26 cellular contexts compared by ENCODE assay signal in genomic region chr1:116958110-116958509, GRCh38.
"Had no signal": no experiment of that assay in that cellular context is flagged by ENCODE, and none has a peak within 500 bp of the region (broad histone marks: within the 10 kb centered on the region; RNA-seq: fewer than 3 reads in every experiment).

No MANE protein-coding gene starts in this region.

- H3K4me3 ChIP-seq: stomach, suprapubic skin, testis, thoracic aorta, thyroid gland, tibial artery, tibial nerve, transverse colon, upper lobe of left lung, upper lobe of right lung, uterus, vagina had no signal

- H3K9me3 ChIP-seq: stomach, suprapubic skin, testis, thoracic aorta, thyroid gland, tibial artery, tibial nerve, transverse colon, upper lobe of left lung, upper lobe of right lung, uterus, vagina had no signal

- DNase-seq: stimulated activated CD4-positive, alpha-beta T cell treated with anti-CD3 and anti-CD28 coated beads, Interleukin-2, amount 100 ng/mL, for 48 hours; stimulated activated CD4-positive, alpha-beta T cell treated with anti-CD3 and anti-CD28 coated beads, Interleukin-4, amount 100 ng/mL, for 1 hour; stimulated activated CD4-positive, alpha-beta T cell treated with anti-CD3 and anti-CD28 coated beads, Interleukin-4, amount 100 ng/mL, for 24 hours; stimulated activated CD4-positive, alpha-beta T cell treated with anti-CD3 and anti-CD28 coated beads, Interleukin-4, amount 100 ng/mL, for 4 hours; stimulated activated CD8-positive, alpha-beta memory T cell treated with anti-CD3 and anti-CD28 coated beads, Interleukin-4, amount 100 ng/mL, for 48 hours; stimulated activated naive B cell treated with anti-CD40 and anti-IgM and Interleukin-4, amounts not matched to agents 10 μg/mL and 1 μg/mL and 100 μg/mL, for 72 hours; stimulated activated naive CD4-positive, alpha-beta T cell; stimulated activated naive CD4-positive, alpha-beta T cell treated with Interleukin-2 at 50 U/mL for 16 hours; stimulated activated naive CD8-positive, alpha-beta T cell treated with anti-CD3 and anti-CD28 coated beads, Interleukin-15, amount 100 ng/mL, for 72 hours; stimulated activated naive CD8-positive, alpha-beta T cell treated with anti-CD3 and anti-CD28 coated beads, Interleukin-15, Interleukin-2, amounts not matched to agents 100 U/mL and 50 U/mL, for 24 hours; stomach; substantia nigra; testis; thyroid gland; tibial artery; transverse colon; trophoblast cell; upper lobe of left lung; upper lobe of right lung; uterus had no signal

- ATAC-seq: stimulated activated effector memory CD8-positive, alpha-beta T cell treated with anti-CD3 and anti-CD28 coated beads, Interleukin-12 subunit alpha, Interleukin-12 subunit beta, amount 100 ng/mL, for 72 hours; stimulated activated memory B cell treated with anti-CD40 and anti-IgM and Interleukin-4, amounts not matched to agents 10 μg/mL and 1 μg/mL and 100 μg/mL, for 72 hours; stimulated activated naive B cell treated with anti-CD40 and anti-IgM and Interleukin-4, amounts not matched to agents 10 μg/mL and 1 μg/mL and 100 μg/mL, for 72 hours; stimulated activated naive CD8-positive, alpha-beta T cell treated with anti-CD3 and anti-CD28 coated beads, Interleukin-15, amount 100 ng/mL, for 72 hours; stimulated activated naive CD8-positive, alpha-beta T cell treated with anti-CD3 and anti-CD28 coated beads, Interleukin-15, Interleukin-2, amounts not matched to agents 100 U/mL and 50 U/mL, for 24 hours; upper lobe of right lung had no signal

- H3K27ac ChIP-seq: stomach, suprapubic skin, testis, thoracic aorta, thyroid gland, tibial artery, tibial nerve, transverse colon, upper lobe of left lung, upper lobe of right lung, uterus, vagina had no signal

- H3K4me1 ChIP-seq: suprapubic skin, testis, tibial artery, tibial nerve, upper lobe of right lung, vagina had no signal

- H3K27me3 ChIP-seq: stomach, suprapubic skin, testis, thyroid gland, tibial artery, tibial nerve, transverse colon, upper lobe of left lung, upper lobe of right lung, uterus, vagina had no signal

- H3K36me3 ChIP-seq: thoracic aorta, upper lobe of left lung, upper lobe of right lung, uterus, vagina had no signal
